In the genomic region with DNA sequence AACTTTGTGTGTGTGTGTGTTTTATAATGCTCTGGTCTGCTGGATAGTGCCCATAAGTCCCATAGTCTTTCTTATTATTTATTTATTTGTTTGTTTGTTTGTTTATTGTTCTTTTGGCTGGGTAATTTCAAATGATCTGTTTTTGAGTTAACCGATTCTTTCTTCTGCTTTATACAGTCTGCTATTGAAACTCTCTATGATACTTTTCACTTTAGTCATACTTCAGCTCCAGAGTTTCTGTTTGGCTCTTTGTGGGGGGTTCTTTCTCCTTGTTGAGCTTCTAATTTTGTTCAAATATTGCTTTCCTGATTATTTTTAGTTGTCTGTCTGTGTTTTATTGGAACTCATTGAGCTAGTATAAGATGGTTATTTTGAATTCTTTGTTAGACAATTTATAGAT, we compare ENCODE assay signal across 34 cellular contexts. TPM values are rescaled to one million over a fixed set of nuclear protein-coding genes. Genes with fewer than 3 reads are reported as not detected.
"Had no signal": no experiment of that assay in that cellular context is flagged by ENCODE, and none has a peak within 500 bp of the region (broad histone marks: within the 10 kb centered on the region; RNA-seq: fewer than 3 reads in every experiment).

No MANE protein-coding gene starts in this region.

- ATAC-seq: naive thymus-derived CD8-positive, alpha-beta T cell; natural killer cell treated with Interleukin-12 subunit alpha and Interleukin-12 subunit beta and Interleukin-15 and Interleukin-18, amount 100 ng/mL, for 72 hours; psoas muscle; right cardiac atrium; right lobe of liver; stimulated activated effector memory CD8-positive, alpha-beta T cell treated with anti-CD3 and anti-CD28 coated beads, Interleukin-12 subunit alpha, Interleukin-12 subunit beta, amount 100 ng/mL, for 72 hours; stimulated activated naive B cell treated with anti-CD40 and anti-IgM and Interleukin-4, amounts not matched to agents 10 μg/mL and 1 μg/mL and 100 μg/mL, for 72 hours; upper lobe of right lung had no signal

- H3K9me3 Mint-ChIP-seq: nephron progenitor cell; stimulated activated naive B cell treated with anti-CD40 and anti-IgM and Interleukin-4, amounts not matched to agents 10 μg/mL and 1 μg/mL and 100 μg/mL, for 72 hours; stimulated activated naive CD8-positive, alpha-beta T cell treated with anti-CD3 and anti-CD28 coated beads, Interleukin-15, Interleukin-2, amounts not matched to agents 100 ng/mL and 50 ng/mL, for 24 hours; type B pancreatic cell had no signal

- H3K79me2 ChIP-seq: parathyroid adenoma had no signal

- H3K9ac ChIP-seq: parathyroid adenoma had no signal

- H2AFZ ChIP-seq: parathyroid adenoma had no signal

- H3K36me3 ChIP-seq: ovary, right lobe of liver, sigmoid colon, suprapubic skin, tibial artery, transverse colon, upper lobe of right lung, uterus had no signal

- DNase-seq: naive thymus-derived CD8-positive, alpha-beta T cell; nephron progenitor cell; occipital lobe; ovary; posterior cingulate gyrus; psoas muscle; right cardiac atrium; right lobe of liver; sigmoid colon; small intestine; stimulated activated CD4-positive, alpha-beta T cell treated with anti-CD3 and anti-CD28 coated beads, Interleukin-15, amount 100 ng/mL, for 24 hours; stimulated activated CD4-positive, alpha-beta T cell treated with anti-CD3 and anti-CD28 coated beads, Interleukin-2, amount 100 ng/mL, for 24 hours; stimulated activated CD4-positive, alpha-beta T cell treated with anti-CD3 and anti-CD28 coated beads, Interleukin-2, amount 100 ng/mL, for 48 hours; stimulated activated CD4-positive, alpha-beta T cell treated with anti-CD3 and anti-CD28 coated beads, Interleukin-4, amount 100 ng/mL, for 24 hours; stimulated activated naive B cell treated with anti-CD40 and anti-IgM and Interleukin-4, amounts not matched to agents 10 μg/mL and 1 μg/mL and 100 μg/mL, for 72 hours; stimulated activated naive CD4-positive, alpha-beta T cell treated with Interleukin-2 at 50 U/mL for 16 hours; substantia nigra; testis; tibial artery; transverse colon; upper lobe of right lung; uterus had no signal

- H3K36me3 Mint-ChIP-seq: natural killer cell treated with Interleukin-12 subunit alpha and Interleukin-12 subunit beta and Interleukin-15 and Interleukin-18, amount 100 ng/mL, for 72 hours; stimulated activated effector memory CD8-positive, alpha-beta T cell treated with anti-CD3 and anti-CD28 coated beads, Interleukin-12 subunit alpha, Interleukin-12 subunit beta, amount 100 ng/mL, for 72 hours; stimulated activated naive B cell treated with anti-CD40 and anti-IgM and Interleukin-4, amounts not matched to agents 10 μg/mL and 1 μg/mL and 100 μg/mL, for 72 hours; type B pancreatic cell had no signal

- H3K4me1 Mint-ChIP-seq: naive thymus-derived CD8-positive, alpha-beta T cell; nephron progenitor cell; neural crest cell; stimulated activated effector memory CD8-positive, alpha-beta T cell treated with anti-CD3 and anti-CD28 coated beads, Interleukin-12 subunit alpha, Interleukin-12 subunit beta, amount 100 ng/mL, for 72 hours; stimulated activated naive B cell treated with anti-CD40 and anti-IgM and Interleukin-4, amounts not matched to agents 10 μg/mL and 1 μg/mL and 100 μg/mL, for 72 hours had no signal

- H3K4me3 ChIP-seq: ovary, psoas muscle, right lobe of liver, sigmoid colon, suprapubic skin, testis, tibial artery, transverse colon, upper lobe of right lung, uterus had no signal

- H3K27me3 Mint-ChIP-seq: stimulated activated naive CD8-positive, alpha-beta T cell treated with anti-CD3 and anti-CD28 coated beads, Interleukin-15, Interleukin-2, amounts not matched to agents 100 ng/mL and 50 ng/mL, for 24 hours had no signal

- H3K27ac ChIP-seq: ovary, parathyroid adenoma, psoas muscle, right lobe of liver, sigmoid colon, suprapubic skin, testis, tibial artery, transverse colon, upper lobe of right lung, uterus had no signal

- H3K4me1 ChIP-seq: parathyroid adenoma, psoas muscle, right lobe of liver, sigmoid colon, suprapubic skin, testis, tibial artery, upper lobe of right lung, uterus had no signal

- H3K27me3 ChIP-seq: ovary, right lobe of liver, sigmoid colon, testis, tibial artery, transverse colon, upper lobe of right lung, uterus had no signal

- H3K27ac Mint-ChIP-seq: naive thymus-derived CD8-positive, alpha-beta T cell; natural killer cell treated with Interleukin-12 subunit alpha and Interleukin-12 subunit beta and Interleukin-15 and Interleukin-18, amount 100 ng/mL, for 72 hours; nephron progenitor cell; progenitor cell of endocrine pancreas; stimulated activated effector memory CD8-positive, alpha-beta T cell treated with anti-CD3 and anti-CD28 coated beads, Interleukin-12 subunit alpha, Interleukin-12 subunit beta, amount 100 ng/mL, for 72 hours; stimulated activated naive B cell treated with anti-CD40 and anti-IgM and Interleukin-4, amounts not matched to agents 10 μg/mL and 1 μg/mL and 100 μg/mL, for 72 hours; stimulated activated naive CD8-positive, alpha-beta T cell treated with anti-CD3 and anti-CD28 coated beads, Interleukin-15, Interleukin-2, amounts not matched to agents 100 ng/mL and 50 ng/mL, for 24 hours; type B pancreatic cell had no signal

- H3K9me3 ChIP-seq: ovary, psoas muscle, right lobe of liver, sigmoid colon, suprapubic skin, testis, transverse colon, upper lobe of right lung, uterus had no signal

- H3K4me3 Mint-ChIP-seq: naive thymus-derived CD8-positive, alpha-beta T cell; natural killer cell treated with Interleukin-12 subunit alpha and Interleukin-12 subunit beta and Interleukin-15 and Interleukin-18, amount 100 ng/mL, for 72 hours; nephron progenitor cell; neural crest cell; stimulated activated effector memory CD8-positive, alpha-beta T cell treated with anti-CD3 and anti-CD28 coated beads, Interleukin-12 subunit alpha, Interleukin-12 subunit beta, amount 100 ng/mL, for 72 hours; stimulated activated naive B cell treated with anti-CD40 and anti-IgM and Interleukin-4, amounts not matched to agents 10 μg/mL and 1 μg/mL and 100 μg/mL, for 72 hours; stimulated activated naive CD8-positive, alpha-beta T cell treated with anti-CD3 and anti-CD28 coated beads, Interleukin-15, Interleukin-2, amounts not matched to agents 100 ng/mL and 50 ng/mL, for 24 hours; type B pancreatic cell had no signal

RNA-seq across cellular contexts. Expression of gene CXCL3, which starts 10.0 kb away (rescaled TPM):
- total RNA-seq: naive thymus-derived CD8-positive, alpha-beta T cell; natural killer cell treated with Interleukin-12 subunit alpha and Interleukin-12 subunit beta and Interleukin-15 and Interleukin-18, amount 100 ng/mL, for 72 hours; skeletal muscle tissue; urinary bladder had no signal

RNA-seq across cellular contexts. Expression of gene CXCL5, which starts 30.0 kb away (rescaled TPM):
- total RNA-seq: naive thymus-derived CD8-positive, alpha-beta T cell; natural killer cell treated with Interleukin-12 subunit alpha and Interleukin-12 subunit beta and Interleukin-15 and Interleukin-18, amount 100 ng/mL, for 72 hours; right cardiac atrium; sigmoid colon; suprapubic skin; uterus had no signal

RNA-seq across cellular contexts. Expression of gene PPBP, which starts 40.5 kb away (rescaled TPM):
- total RNA-seq: naive thymus-derived CD8-positive, alpha-beta T cell; natural killer cell treated with Interleukin-12 subunit alpha and Interleukin-12 subunit beta and Interleukin-15 and Interleukin-18, amount 100 ng/mL, for 72 hours; neural crest cell; progenitor cell of endocrine pancreas; renal cortical epithelial cell; sigmoid colon; suprapubic skin; testis; transverse colon had no signal

RNA-seq across cellular contexts. Expression of gene PF4, which starts 46.7 kb away (rescaled TPM):
- total RNA-seq: naive thymus-derived CD8-positive, alpha-beta T cell; natural killer cell treated with Interleukin-12 subunit alpha and Interleukin-12 subunit beta and Interleukin-15 and Interleukin-18, amount 100 ng/mL, for 72 hours; neural crest cell; occipital lobe; osteoblast; right cardiac atrium; suprapubic skin; testis; transverse colon; uterus had no signal
